Comparison of ENCODE assay signal across 31 cellular contexts in genomic region chr6:17798477-17798876, GRCh38.
"Had no signal": no experiment of that assay in that cellular context is flagged by ENCODE, and none has a peak within 500 bp of the region (broad histone marks: within the 10 kb centered on the region; RNA-seq: fewer than 3 reads in every experiment).

No MANE protein-coding gene starts in this region.

- H3K27me3 Mint-ChIP-seq: progenitor cell of endocrine pancreas; stimulated activated memory B cell treated with anti-CD40 and anti-IgM and Interleukin-4, amounts not matched to agents 10 μg/mL and 1 μg/mL and 100 μg/mL, for 72 hours; type B pancreatic cell had no signal

- ATAC-seq: natural killer cell; psoas muscle; right cardiac atrium; sciatic nerve; stimulated activated memory B cell treated with anti-CD40 and anti-IgM and Interleukin-4, amounts not matched to agents 10 μg/mL and 1 μg/mL and 100 μg/mL, for 72 hours; stimulated activated naive CD8-positive, alpha-beta T cell treated with anti-CD3 and anti-CD28 coated beads, Interleukin-15, amount 100 ng/mL, for 72 hours; stimulated activated naive CD8-positive, alpha-beta T cell treated with anti-CD3 and anti-CD28 coated beads, Interleukin-15, Interleukin-2, amounts not matched to agents 100 U/mL and 50 U/mL, for 24 hours; upper lobe of right lung had no signal

- H3K4me3 Mint-ChIP-seq: natural killer cell; nephron; neural progenitor cell; stimulated activated memory B cell treated with anti-CD40 and anti-IgM and Interleukin-4, amounts not matched to agents 10 μg/mL and 1 μg/mL and 100 μg/mL, for 72 hours; stimulated activated naive CD8-positive, alpha-beta T cell treated with anti-CD3 and anti-CD28 coated beads, Interleukin-15, amount 100 ng/mL, for 72 hours; type B pancreatic cell had no signal

- H3K4me3 ChIP-seq: neural progenitor cell, ovary, psoas muscle, skin epidermis, smooth muscle cell, spleen, suprapubic skin, testis, tibial artery, transverse colon, upper lobe of right lung, uterus had no signal

- H3K9me3 Mint-ChIP-seq: natural killer cell; nephron; neural progenitor cell; stimulated activated memory B cell treated with anti-CD40 and anti-IgM and Interleukin-4, amounts not matched to agents 10 μg/mL and 1 μg/mL and 100 μg/mL, for 72 hours; stimulated activated naive CD8-positive, alpha-beta T cell treated with anti-CD3 and anti-CD28 coated beads, Interleukin-15, amount 100 ng/mL, for 72 hours; type B pancreatic cell had no signal

- H3K9me3 ChIP-seq: ovary, psoas muscle, spleen, suprapubic skin, testis, tibial artery, transverse colon, upper lobe of right lung, uterus had no signal

- H2AFZ ChIP-seq: neural progenitor cell, parathyroid adenoma had no signal

- H3K4me1 ChIP-seq: neural progenitor cell, parathyroid adenoma, spleen, suprapubic skin, testis, tibial artery, transverse colon, upper lobe of right lung, uterus had no signal

- H3K36me3 ChIP-seq: ovary, uterus had no signal

- H3K4me1 Mint-ChIP-seq: natural killer cell; nephron; neural progenitor cell; stimulated activated memory B cell treated with anti-CD40 and anti-IgM and Interleukin-4, amounts not matched to agents 10 μg/mL and 1 μg/mL and 100 μg/mL, for 72 hours; stimulated activated naive CD8-positive, alpha-beta T cell treated with anti-CD3 and anti-CD28 coated beads, Interleukin-15, amount 100 ng/mL, for 72 hours had no signal

- H3K79me2 ChIP-seq: parathyroid adenoma had no signal

- H3K27me3 ChIP-seq: neural progenitor cell, ovary, spleen, suprapubic skin, testis, tibial artery, transverse colon, upper lobe of right lung, uterus had no signal

- H3K27ac ChIP-seq: neural progenitor cell, ovary, parathyroid adenoma, psoas muscle, skin epidermis, spleen, suprapubic skin, testis, tibial artery, transverse colon, upper lobe of right lung, uterus had no signal

- H3K36me3 Mint-ChIP-seq: natural killer cell had no signal

- H3K4me2 ChIP-seq: neural progenitor cell, smooth muscle cell had no signal

- H3K9ac ChIP-seq: neural progenitor cell, parathyroid adenoma had no signal

- H3K27ac Mint-ChIP-seq: natural killer cell; nephron; neural progenitor cell; progenitor cell of endocrine pancreas; stimulated activated memory B cell treated with anti-CD40 and anti-IgM and Interleukin-4, amounts not matched to agents 10 μg/mL and 1 μg/mL and 100 μg/mL, for 72 hours; stimulated activated naive CD8-positive, alpha-beta T cell treated with anti-CD3 and anti-CD28 coated beads, Interleukin-15, amount 100 ng/mL, for 72 hours; type B pancreatic cell had no signal

- DNase-seq: natural killer cell; occipital lobe; ovary; posterior cingulate gyrus; psoas muscle; right cardiac atrium; spleen; stimulated activated CD4-positive, alpha-beta T cell treated with anti-CD3 and anti-CD28 coated beads, Interleukin-12 subunit alpha, Interleukin-12 subunit beta, amount 100 ng/mL, for 4 hours; stimulated activated CD4-positive, alpha-beta T cell treated with anti-CD3 and anti-CD28 coated beads, Interleukin-1b, Interleukin-23, amount 100 ng/mL, for 48 hours; stimulated activated CD4-positive, alpha-beta T cell treated with anti-CD3 and anti-CD28 coated beads, Interleukin-4, amount 100 ng/mL, for 1 hour; stimulated activated CD4-positive, alpha-beta T cell treated with anti-CD3 and anti-CD28 coated beads, Interleukin-4, amount 100 ng/mL, for 4 hours; stimulated activated CD8-positive, alpha-beta memory T cell treated with anti-CD3 and anti-CD28 coated beads, Interleukin-4, amount 100 ng/mL, for 48 hours; stimulated activated naive CD4-positive, alpha-beta T cell; stimulated activated naive CD8-positive, alpha-beta T cell treated with anti-CD3 and anti-CD28 coated beads, Interleukin-15, amount 100 ng/mL, for 72 hours; stimulated activated naive CD8-positive, alpha-beta T cell treated with anti-CD3 and anti-CD28 coated beads, Interleukin-15, Interleukin-2, amounts not matched to agents 100 U/mL and 50 U/mL, for 24 hours; substantia nigra; testis; tibial artery; transverse colon; upper lobe of right lung; uterus had no signal
